7 cellular contexts compared by ENCODE assay signal in genomic region chr14:104731249-104731924, GRCh38. TPM values are rescaled to one million over a fixed set of nuclear protein-coding genes. Genes with fewer than 3 reads are reported as not detected.
A peak's percentile ranks its signal among the peaks of the same experiment; 100 is the strongest.
DNase-seq lines count a peak whose midpoint lies in the region; ATAC-seq and TF ChIP-seq lines count a peak whose summit lies in the region.

No MANE protein-coding gene starts in this region.

- WGBS in aorta, 2 donors: 89 to 94% methylated on average over 11 of the region's 11 CpGs

- no peaks in the 10 kb centered on the region for H4K20me1 ChIP-seq in osteoblast (ENCODE audit: insufficient read depth, low read length)

- H3K27me3 ChIP-seq in osteoblast (ENCODE audit: insufficient read depth, low read length) (no peaks in the 10 kb centered on the region), aorta (ENCODE audit: control insufficient read depth in 1 of 2, insufficient read depth in 2 of 2, low read length in 1 of 2) (no peaks in the 10 kb centered on the region)

- ATAC-seq in HG03139 (IDR thresholded peaks at IDR 0.05; ENCODE audit: unreplicated experiment) (no peak), aorta (ENCODE audit: low FRiP score) (no peak), HG02610 (IDR thresholded peaks at IDR 0.05; ENCODE audit: unreplicated experiment) (no peak)

- H3K4me1 ChIP-seq in osteoblast (ENCODE audit: insufficient read depth, low read length) (peaks cover 8% of the 10 kb centered on the region), aorta (ENCODE audit: control insufficient read depth in 1 of 2, insufficient read depth in 2 of 2, low read length in 2 of 2) (no peaks in the 10 kb centered on the region)

- H3K4me2 ChIP-seq in osteoblast (ENCODE audit: insufficient read depth, low read length): no peak overlapping the region

- DNase-seq in GM12865 (ENCODE audit: low read depth) (no peak), NAMALWA (ENCODE audit: low spot score) (peak; percentile 62), cerebellar cortex (ENCODE audit: low spot score) (peak; percentile 40), osteoblast (ENCODE audit: insufficient read length, low spot score, missing footprints) (peak; percentile 88), aorta (no peak)

- H3K9me3 ChIP-seq in osteoblast (ENCODE audit: low read depth, low read length) (no peaks in the 10 kb centered on the region), aorta (ENCODE audit: control insufficient read depth, low read length) (no peaks in the 10 kb centered on the region)

- intact Hi-C loops in aorta (cut with DNase I): no loop called here

- no peak overlapping the region for H2AFZ ChIP-seq in osteoblast (ENCODE audit: low read length)

- H3K36me3 ChIP-seq in osteoblast (ENCODE audit: insufficient read depth, low read length) (no peaks in the 10 kb centered on the region), aorta (ENCODE audit: control insufficient read depth in 1 of 2, insufficient read depth in 2 of 2, low read length in 1 of 2) (no peaks in the 10 kb centered on the region)

- H3K27ac ChIP-seq in osteoblast (ENCODE audit: low read depth, low read length) (no peak overlapping the region), aorta (ENCODE audit: low read depth in 1 of 2, low read length in 2 of 2) (peak overlapping the region in 1 of 2 donors; percentile 91)

- H3K79me2 ChIP-seq in osteoblast (ENCODE audit: insufficient read depth, low read length): no peaks in the 10 kb centered on the region

- peak; percentile 31 for TF ChIP-seq CTCF in GM12865 (IDR thresholded peaks at IDR 0.05; ENCODE audit: insufficient read depth, low read depth, low read length, missing control alignments)
- peak; percentile 34 for TF ChIP-seq CTCF in osteoblast (IDR thresholded peaks at IDR 0.05; ENCODE audit: extremely low read depth, low read depth, low read length)

- no peak overlapping the region for H3K4me3 ChIP-seq in GM12865 (ENCODE audit: low read depth, low read length)
- no peak overlapping the region for H3K4me3 ChIP-seq in osteoblast (ENCODE audit: insufficient read depth, low read length)
- H3K4me3 ChIP-seq in aorta (ENCODE audit: low read length in 2 of 2): no peak overlapping the region

RNA-seq across cellular contexts. Expression of gene ADSS1, which starts 7.4 kb away (rescaled TPM):
- total RNA-seq in osteoblast: 2.1 and 4.3 TPM in 2 replicates
- 10 to 100 TPM; 44.8 to 63.2 TPM for total RNA-seq in aorta
- polyA plus RNA-seq in aorta: 10 to 100 TPM; 25.0 to 80.2 TPM

RNA-seq across cellular contexts. Expression of gene SIVA1, which starts 21.6 kb away (rescaled TPM):
- 57.2 and 62.2 TPM in 2 replicates for total RNA-seq in osteoblast
- total RNA-seq in aorta: 10 to 100 TPM; 74.3 to 83.0 TPM
- 100 to 1,000 TPM; 219 to 241 TPM for polyA plus RNA-seq in aorta

RNA-seq across cellular contexts. Expression of gene INF2, which starts 42.0 kb away (rescaled TPM):
- total RNA-seq in osteoblast (46.6 and 49.2 TPM in 2 replicates), aorta (100 to 1,000 TPM in 1 of 2 donors, 10 to 100 TPM in 1; 84.9 to 102 TPM)
- polyA plus RNA-seq in aorta: 100 to 1,000 TPM in 1 of 2 donors, 10 to 100 TPM in 1; 31.9 to 185 TPM

Comparison
In these comparisons a context has a peak if more than half of its experiments do, and no peak if none do; other contexts are left out.
1. DNase-seq: peak in NAMALWA (single experiment), cerebellar cortex (single experiment) and osteoblast (single experiment); none in GM12865 (single experiment) and aorta (0 of 2).